In genomic region chr14:54753396-54753795, GRCh38 we compare ENCODE assay signal across 1 cellular context.
DNase-seq lines count a peak whose midpoint lies in the region; ATAC-seq, FAIRE-seq and TF ChIP-seq lines count a peak whose summit lies in the region.
"Not testable (repeated sequence)": the region's sequence is repeated elsewhere in the genome, so short reads cannot be mapped to it uniquely, and the experiment has no call there.

No MANE protein-coding gene starts in this region.

- TF ChIP-seq CTCF in K562 (IDR thresholded peaks at IDR 0.05 in 2 of 3, conservative IDR thresholded peaks at IDR 0.05 in 1 of 3; ENCODE audit: insufficient read depth in 2 of 3, low read depth in 1 of 3, low read length in 3 of 3): not testable (repeated sequence)

- 50% methylated on average over 3 of the region's 3 CpGs for WGBS in K562 (ENCODE audit: insufficient coverage, low coverage, missing lambda C conversion rate)

- FAIRE-seq in K562 (lab: Jason Lieb, UNC): not testable (repeated sequence)

- not testable (repeated sequence) for ATAC-seq in K562

- peaks cover 14 to 49% of the 10 kb centered on the region in 2 experiments for H3K4me1 ChIP-seq in K562 (replicated peaks in 1 of 2; ENCODE audit: control insufficient read depth in 2 of 2, insufficient read depth in 2 of 2, low read length in 2 of 2)

- peak overlapping the region in 1 of 2 experiments; percentile 78; a peak in 2 of 4 replicates for H3K9ac ChIP-seq in K562 (ENCODE audit: insufficient read depth in 1 of 2, low read depth in 2 of 2, low read length in 2 of 2)

- peaks cover 25% of the 10 kb centered on the region for H3K79me2 ChIP-seq in K562 (ENCODE audit: control insufficient read depth, insufficient read depth, low read length)

- H3K36me3 ChIP-seq in K562 (ENCODE audit: control insufficient read depth, insufficient read depth, low read length): not testable (repeated sequence)

- CTCF ChIA-PET in K562 (lab: Yijun Ruan, JAX; ENCODE audit: low intra/inter-chr PET ratio): not testable (repeated sequence)

- DNase-seq in K562 (ENCODE audit: extremely low read depth in 1 of 4, low spot score in 3 of 4): not testable (repeated sequence)

- not testable (repeated sequence) for H3K4me2 ChIP-seq in K562 (ENCODE audit: insufficient read depth, low read length)

- not testable (repeated sequence) for H4K20me1 ChIP-seq in K562 (replicated peaks; ENCODE audit: control insufficient read depth, insufficient read depth, low read length)

- not testable (repeated sequence) for H3K4me3 ChIP-seq in K562

- TF ChIP-seq EP300 in K562 (IDR thresholded peaks at IDR 0.05; ENCODE audit: low read length): not testable (repeated sequence)

- not testable (repeated sequence) for H2AFZ ChIP-seq in K562 (ENCODE audit: low read depth, low read length)

- H3K27me3 ChIP-seq in K562 (ENCODE audit: control insufficient read depth in 2 of 2, insufficient read depth in 2 of 2, low read length in 2 of 2): not testable (repeated sequence)

- not testable (repeated sequence) for H3K9me1 ChIP-seq in K562 (ENCODE audit: control insufficient read depth, insufficient read depth, low read length)

- not testable (repeated sequence) for TF ChIP-seq RAD21 in K562 (CRISPR knock-in tag; conservative IDR thresholded peaks at IDR 0.05 in 1 of 2, IDR thresholded peaks at IDR 0.05 in 1 of 2)

- in situ Hi-C loops in K562 (cut with MboI): not testable (repeated sequence)

- H3K9me3 ChIP-seq in K562 (replicated peaks; ENCODE audit: control insufficient read depth, insufficient read depth, low read depth, low read length): not testable (repeated sequence)

- not testable (repeated sequence) for BruUV-seq in K562 (replicated peaks; lab: Mats Ljungman, UMichigan)

- POLR2A ChIA-PET in K562 (lab: Yijun Ruan, JAX): interaction anchor here (1.6 to 1.7 kb wide), 3 partner anchors 18 to 30 kb away, joined by 3 to 7 read pairs (median 6); no protein-coding TSS in a partner anchor

- not testable (repeated sequence) for TF ChIP-seq POLR2A in K562 (conservative IDR thresholded peaks at IDR 0.05)

- peak overlapping the region; percentile 97; the same call in 2 of the 3 replicates for H3K27ac ChIP-seq in K562 (ENCODE audit: extremely low read depth, low read depth, low read length)

- intact Hi-C loops in K562 (cut with micrococcal nuclease): not testable (repeated sequence)

TF ChIP-seq in K562, 482 proteins besides CTCF, POLR2A, EP300 and RAD21:
- TF ChIP-seq PTTG1 (tag; IDR thresholded peaks at IDR 0.05; ENCODE audit: low read depth) (peak; percentile 66), DDX20 (tag; IDR thresholded peaks at IDR 0.05; ENCODE audit: low read depth) (peak; percentile 67; the same call in 1 of the 2 replicates), NR2C1 (tag; IDR thresholded peaks at IDR 0.05) (0 out of 2 replicates have a peak, but pooled peaks have one; percentile 15), CXXC5 (CRISPR knock-in tag; IDR thresholded peaks at IDR 0.05) (peak; percentile 26), PTRF (tag; IDR thresholded peaks at IDR 0.05) (peak; percentile 61; the same call in 1 of the 2 replicates), GTF2A2 (tag; IDR thresholded peaks at IDR 0.05) (peak; percentile 69), ZNF311 (CRISPR knock-in tag; IDR thresholded peaks at IDR 0.05) (peak; percentile 91), DMBX1 (CRISPR knock-in tag; IDR thresholded peaks at IDR 0.05; ENCODE audit: borderline replicate concordance) (peak; percentile 78), KLF6 (CRISPR knock-in tag; IDR thresholded peaks at IDR 0.05; ENCODE audit: borderline replicate concordance) (0 out of 2 replicates have a peak, but pooled peaks have one; percentile 43)
- not testable (repeated sequence) for TF ChIP-seq NR2C1 (IDR thresholded peaks at IDR 0.05)
- TF ChIP-seq, protein P1, sequence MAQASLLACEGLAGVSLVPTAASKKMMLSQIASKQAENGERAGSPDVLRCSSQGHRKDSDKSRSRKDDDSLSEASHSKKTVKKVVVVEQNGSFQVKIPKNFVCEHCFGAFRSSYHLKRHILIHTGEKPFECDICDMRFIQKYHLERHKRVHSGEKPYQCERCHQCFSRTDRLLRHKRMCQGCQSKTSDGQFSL (CRISPR knock-in tag; IDR thresholded peaks at IDR 0.05): not testable (repeated sequence)
- TF ChIP-seq, protein P1 (tag; IDR thresholded peaks at IDR 0.05): peak in 1 of 2 experiments; percentile 77; a peak in 1 of 4 replicates
- TF ChIP-seq, protein P2, sequence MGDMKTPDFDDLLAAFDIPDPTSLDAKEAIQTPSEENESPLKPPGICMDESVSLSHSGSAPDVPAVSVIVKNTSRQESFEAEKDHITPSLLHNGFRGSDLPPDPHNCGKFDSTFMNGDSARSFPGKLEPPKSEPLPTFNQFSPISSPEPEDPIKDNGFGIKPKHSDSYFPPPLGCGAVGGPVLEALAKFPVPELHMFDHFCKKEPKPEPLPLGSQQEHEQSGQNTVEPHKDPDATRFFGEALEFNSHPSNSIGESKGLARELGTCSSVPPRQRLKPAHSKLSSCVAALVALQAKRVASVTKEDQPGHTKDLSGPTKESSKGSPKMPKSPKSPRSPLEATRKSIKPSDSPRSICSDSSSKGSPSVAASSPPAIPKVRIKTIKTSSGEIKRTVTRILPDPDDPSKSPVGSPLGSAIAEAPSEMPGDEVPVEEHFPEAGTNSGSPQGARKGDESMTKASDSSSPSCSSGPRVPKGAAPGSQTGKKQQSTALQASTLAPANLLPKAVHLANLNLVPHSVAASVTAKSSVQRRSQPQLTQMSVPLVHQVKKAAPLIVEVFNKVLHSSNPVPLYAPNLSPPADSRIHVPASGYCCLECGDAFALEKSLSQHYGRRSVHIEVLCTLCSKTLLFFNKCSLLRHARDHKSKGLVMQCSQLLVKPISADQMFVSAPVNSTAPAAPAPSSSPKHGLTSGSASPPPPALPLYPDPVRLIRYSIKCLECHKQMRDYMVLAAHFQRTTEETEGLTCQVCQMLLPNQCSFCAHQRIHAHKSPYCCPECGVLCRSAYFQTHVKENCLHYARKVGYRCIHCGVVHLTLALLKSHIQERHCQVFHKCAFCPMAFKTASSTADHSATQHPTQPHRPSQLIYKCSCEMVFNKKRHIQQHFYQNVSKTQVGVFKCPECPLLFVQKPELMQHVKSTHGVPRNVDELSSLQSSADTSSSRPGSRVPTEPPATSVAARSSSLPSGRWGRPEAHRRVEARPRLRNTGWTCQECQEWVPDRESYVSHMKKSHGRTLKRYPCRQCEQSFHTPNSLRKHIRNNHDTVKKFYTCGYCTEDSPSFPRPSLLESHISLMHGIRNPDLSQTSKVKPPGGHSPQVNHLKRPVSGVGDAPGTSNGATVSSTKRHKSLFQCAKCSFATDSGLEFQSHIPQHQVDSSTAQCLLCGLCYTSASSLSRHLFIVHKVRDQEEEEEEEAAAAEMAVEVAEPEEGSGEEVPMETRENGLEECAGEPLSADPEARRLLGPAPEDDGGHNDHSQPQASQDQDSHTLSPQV (IDR thresholded peaks at IDR 0.05): peak; percentile 80
